8 cellular contexts compared by ENCODE assay signal in genomic region chrX:71095555-71095970, GRCh38. TPM values are rescaled to one million over a fixed set of nuclear protein-coding genes. Genes with fewer than 3 reads are reported as not detected.
DNase-seq lines count a peak whose midpoint lies in the region; ATAC-seq and TF ChIP-seq lines count a peak whose summit lies in the region.

TSS of gene FOXO4 (plus strand) at chrX:71095851. CDS start at chrX:71096529, 678 bp downstream.

- peak within 1 kb of the TSS; percentile 36 for H3K27ac ChIP-seq in colonic mucosa
- H3K27ac ChIP-seq in left lung: peak within 1 kb of the TSS in 1 of 2 donors; percentile 57

- H3K36me3 ChIP-seq in colonic mucosa: no peaks in the 10 kb centered on the region
- H3K36me3 ChIP-seq in left lung: no peaks in the 10 kb centered on the region

- DNase-seq in AML-193 (lab: John Stamatoyannopoulos, UW) (peak; percentile 58 to 66), GM19238 (ENCODE audit: insufficient read length, low spot score) (peak; percentile 75), NCI-H524 treated with DMSO at 0.1 percent for 48 hours (lab: John Stamatoyannopoulos, UW) (peak; percentile 63), colonic mucosa (peak; percentile 93), left lung (peak; percentile 94)
- DNase-seq in activated CD4-positive, alpha-beta T cell treated with anti-CD3 and anti-CD28 coated beads for 48 hours: peak; percentile 90
- peak; percentile 80 for DNase-seq in stimulated activated CD4-positive, alpha-beta T cell treated with anti-CD3 and anti-CD28 coated beads, Interleukin-2, amount 100 ng/mL, for 4 hours (ENCODE audit: low read depth)

- peak within 1 kb of the TSS; percentile 64 to 77 for H3K9ac ChIP-seq in colonic mucosa (ENCODE audit: low read depth in 2 of 2, low read length in 2 of 2)

- ATAC-seq in HG03457 (IDR thresholded peaks at IDR 0.05; ENCODE audit: unreplicated experiment) (peak; percentile 84), left lung (peak; percentile 96)

- H3K27me3 ChIP-seq in colonic mucosa (no peaks in the 10 kb centered on the region), left lung (no peaks in the 10 kb centered on the region)

- H3K9me3 ChIP-seq in colonic mucosa: no peaks in the 10 kb centered on the region
- H3K9me3 ChIP-seq in left lung: no peaks in the 10 kb centered on the region

- intact Hi-C loops in colonic mucosa (cut with DNase I): no loop called here
- intact Hi-C loops in left lung (cut with DNase I): no loop called here

- H3K4me1 ChIP-seq in colonic mucosa: no peaks in the 10 kb centered on the region
- peaks cover 0 to 23% of the 10 kb centered on the region in 2 donors for H3K4me1 ChIP-seq in left lung

- TF ChIP-seq CTCF in colonic mucosa (IDR thresholded peaks at IDR 0.05): no peak
- TF ChIP-seq CTCF in left lung (IDR thresholded peaks at IDR 0.05): no peak

- peak within 1 kb of the TSS; percentile 50 for H3K4me3 ChIP-seq in colonic mucosa
- peak within 1 kb of the TSS; percentile 40 to 56 for H3K4me3 ChIP-seq in left lung

RNA-seq across cellular contexts. Expression of gene FOXO4, which starts in this region (rescaled TPM):
- 10 to 100 TPM; 23.4 to 47.4 TPM for total RNA-seq in colonic mucosa
- total RNA-seq in left lung: 10 to 100 TPM; 19.0 to 19.6 TPM
